1 cellular context compared by ENCODE assay signal in the genomic region with DNA sequence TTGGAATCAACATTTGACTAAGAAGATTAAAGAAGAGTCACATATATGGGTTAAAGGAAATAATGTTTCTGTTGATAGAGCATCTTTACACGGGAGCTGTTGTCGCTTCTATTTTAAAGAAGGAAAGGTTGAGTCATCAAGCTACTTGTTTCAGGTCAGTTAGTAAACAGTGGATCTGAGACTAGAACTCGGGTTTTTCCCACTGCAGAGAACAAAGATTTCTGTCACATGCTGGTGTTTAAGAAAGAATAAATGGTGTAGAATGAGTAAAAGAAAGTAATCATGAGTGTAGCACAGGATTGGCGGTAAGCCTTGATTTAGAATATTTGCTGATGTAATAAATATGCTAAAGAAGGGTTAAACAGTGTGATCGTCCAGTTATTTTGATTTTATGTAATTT.
TF ChIP-seq lines count a peak whose summit lies in the region.

No MANE protein-coding gene starts in this region.

TF ChIP-seq in GM12878, 131 proteins besides CTCF, POLR2A, EP300 and RAD21 (continued from another document):
- TF ChIP-seq, protein P1, sequence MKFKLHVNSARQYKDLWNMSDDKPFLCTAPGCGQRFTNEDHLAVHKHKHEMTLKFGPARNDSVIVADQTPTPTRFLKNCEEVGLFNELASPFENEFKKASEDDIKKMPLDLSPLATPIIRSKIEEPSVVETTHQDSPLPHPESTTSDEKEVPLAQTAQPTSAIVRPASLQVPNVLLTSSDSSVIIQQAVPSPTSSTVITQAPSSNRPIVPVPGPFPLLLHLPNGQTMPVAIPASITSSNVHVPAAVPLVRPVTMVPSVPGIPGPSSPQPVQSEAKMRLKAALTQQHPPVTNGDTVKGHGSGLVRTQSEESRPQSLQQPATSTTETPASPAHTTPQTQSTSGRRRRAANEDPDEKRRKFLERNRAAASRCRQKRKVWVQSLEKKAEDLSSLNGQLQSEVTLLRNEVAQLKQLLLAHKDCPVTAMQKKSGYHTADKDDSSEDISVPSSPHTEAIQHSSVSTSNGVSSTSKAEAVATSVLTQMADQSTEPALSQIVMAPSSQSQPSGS (IDR thresholded peaks at IDR 0.05; ENCODE audit: low read length): peak; percentile 74
- TF ChIP-seq, protein P2, sequence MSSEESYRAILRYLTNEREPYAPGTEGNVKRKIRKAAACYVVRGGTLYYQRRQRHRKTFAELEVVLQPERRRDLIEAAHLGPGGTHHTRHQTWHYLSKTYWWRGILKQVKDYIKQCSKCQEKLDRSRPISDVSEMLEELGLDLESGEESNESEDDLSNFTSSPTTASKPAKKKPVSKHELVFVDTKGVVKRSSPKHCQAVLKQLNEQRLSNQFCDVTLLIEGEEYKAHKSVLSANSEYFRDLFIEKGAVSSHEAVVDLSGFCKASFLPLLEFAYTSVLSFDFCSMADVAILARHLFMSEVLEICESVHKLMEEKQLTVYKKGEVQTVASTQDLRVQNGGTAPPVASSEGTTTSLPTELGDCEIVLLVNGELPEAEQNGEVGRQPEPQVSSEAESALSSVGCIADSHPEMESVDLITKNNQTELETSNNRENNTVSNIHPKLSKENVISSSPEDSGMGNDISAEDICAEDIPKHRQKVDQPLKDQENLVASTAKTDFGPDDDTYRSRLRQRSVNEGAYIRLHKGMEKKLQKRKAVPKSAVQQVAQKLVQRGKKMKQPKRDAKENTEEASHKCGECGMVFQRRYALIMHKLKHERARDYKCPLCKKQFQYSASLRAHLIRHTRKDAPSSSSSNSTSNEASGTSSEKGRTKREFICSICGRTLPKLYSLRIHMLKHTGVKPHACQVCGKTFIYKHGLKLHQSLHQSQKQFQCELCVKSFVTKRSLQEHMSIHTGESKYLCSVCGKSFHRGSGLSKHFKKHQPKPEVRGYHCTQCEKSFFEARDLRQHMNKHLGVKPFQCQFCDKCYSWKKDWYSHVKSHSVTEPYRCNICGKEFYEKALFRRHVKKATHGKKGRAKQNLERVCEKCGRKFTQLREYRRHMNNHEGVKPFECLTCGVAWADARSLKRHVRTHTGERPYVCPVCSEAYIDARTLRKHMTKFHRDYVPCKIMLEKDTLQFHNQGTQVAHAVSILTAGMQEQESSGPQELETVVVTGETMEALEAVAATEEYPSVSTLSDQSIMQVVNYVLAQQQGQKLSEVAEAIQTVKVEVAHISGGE (CRISPR knock-in tag; IDR thresholded peaks at IDR 0.05): no peak
- TF ChIP-seq BRCA1 (IDR thresholded peaks at IDR 0.05; ENCODE audit: low read depth, low read length): no peak
- no peak for TF ChIP-seq SMAD1 (IDR thresholded peaks at IDR 0.05; ENCODE audit: low read depth, partially characterized antibody)
- TF ChIP-seq IKZF1 (conservative IDR thresholded peaks at IDR 0.05): peak; percentile 60
- TF ChIP-seq RELA (IDR thresholded peaks at IDR 0.05; ENCODE audit: borderline replicate concordance, partially characterized antibody): peak; percentile 52
- TF ChIP-seq IKZF2 (IDR thresholded peaks at IDR 0.05): peak; percentile 81 to 87; a peak in 3 of 4 replicates
- no peak for TF ChIP-seq MYC (IDR thresholded peaks at IDR 0.05; ENCODE audit: insufficient read depth, insufficient read length, insufficient replicate concordance, low read length, severe bottlenecking)
- TF ChIP-seq SIN3A (IDR thresholded peaks at IDR 0.05; ENCODE audit: low read depth, low read length): no peak
- 0 out of 2 replicates have a peak, but pooled peaks have one; percentile 37 for TF ChIP-seq PAX8 (IDR thresholded peaks at IDR 0.05)
- no peak for TF ChIP-seq STAT1 (conservative IDR thresholded peaks at IDR 0.05)
- no peak for TF ChIP-seq HCFC1 (IDR thresholded peaks at IDR 0.05; ENCODE audit: low read length)
- TF ChIP-seq, protein P3, sequence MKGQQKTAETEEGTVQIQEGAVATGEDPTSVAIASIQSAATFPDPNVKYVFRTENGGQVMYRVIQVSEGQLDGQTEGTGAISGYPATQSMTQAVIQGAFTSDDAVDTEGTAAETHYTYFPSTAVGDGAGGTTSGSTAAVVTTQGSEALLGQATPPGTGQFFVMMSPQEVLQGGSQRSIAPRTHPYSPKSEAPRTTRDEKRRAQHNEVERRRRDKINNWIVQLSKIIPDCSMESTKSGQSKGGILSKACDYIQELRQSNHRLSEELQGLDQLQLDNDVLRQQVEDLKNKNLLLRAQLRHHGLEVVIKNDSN (IDR thresholded peaks at IDR 0.05; ENCODE audit: borderline replicate concordance, extremely low read length, insufficient read depth, low read depth, low read length): no peak
- TF ChIP-seq POLR2AphosphoS5 (IDR thresholded peaks at IDR 0.05; ENCODE audit: low read length): no peak
- no peak for TF ChIP-seq GATAD2B (conservative IDR thresholded peaks at IDR 0.05; ENCODE audit: low read depth)
- TF ChIP-seq CHD2 (IDR thresholded peaks at IDR 0.05; ENCODE audit: borderline replicate concordance, low read depth, low read length): 0 out of 2 replicates have a peak, but pooled peaks have one; percentile 24
- no peak for TF ChIP-seq WRNIP1 (IDR thresholded peaks at IDR 0.05; ENCODE audit: borderline replicate concordance, low read depth, low read length)
- TF ChIP-seq, protein P4, sequence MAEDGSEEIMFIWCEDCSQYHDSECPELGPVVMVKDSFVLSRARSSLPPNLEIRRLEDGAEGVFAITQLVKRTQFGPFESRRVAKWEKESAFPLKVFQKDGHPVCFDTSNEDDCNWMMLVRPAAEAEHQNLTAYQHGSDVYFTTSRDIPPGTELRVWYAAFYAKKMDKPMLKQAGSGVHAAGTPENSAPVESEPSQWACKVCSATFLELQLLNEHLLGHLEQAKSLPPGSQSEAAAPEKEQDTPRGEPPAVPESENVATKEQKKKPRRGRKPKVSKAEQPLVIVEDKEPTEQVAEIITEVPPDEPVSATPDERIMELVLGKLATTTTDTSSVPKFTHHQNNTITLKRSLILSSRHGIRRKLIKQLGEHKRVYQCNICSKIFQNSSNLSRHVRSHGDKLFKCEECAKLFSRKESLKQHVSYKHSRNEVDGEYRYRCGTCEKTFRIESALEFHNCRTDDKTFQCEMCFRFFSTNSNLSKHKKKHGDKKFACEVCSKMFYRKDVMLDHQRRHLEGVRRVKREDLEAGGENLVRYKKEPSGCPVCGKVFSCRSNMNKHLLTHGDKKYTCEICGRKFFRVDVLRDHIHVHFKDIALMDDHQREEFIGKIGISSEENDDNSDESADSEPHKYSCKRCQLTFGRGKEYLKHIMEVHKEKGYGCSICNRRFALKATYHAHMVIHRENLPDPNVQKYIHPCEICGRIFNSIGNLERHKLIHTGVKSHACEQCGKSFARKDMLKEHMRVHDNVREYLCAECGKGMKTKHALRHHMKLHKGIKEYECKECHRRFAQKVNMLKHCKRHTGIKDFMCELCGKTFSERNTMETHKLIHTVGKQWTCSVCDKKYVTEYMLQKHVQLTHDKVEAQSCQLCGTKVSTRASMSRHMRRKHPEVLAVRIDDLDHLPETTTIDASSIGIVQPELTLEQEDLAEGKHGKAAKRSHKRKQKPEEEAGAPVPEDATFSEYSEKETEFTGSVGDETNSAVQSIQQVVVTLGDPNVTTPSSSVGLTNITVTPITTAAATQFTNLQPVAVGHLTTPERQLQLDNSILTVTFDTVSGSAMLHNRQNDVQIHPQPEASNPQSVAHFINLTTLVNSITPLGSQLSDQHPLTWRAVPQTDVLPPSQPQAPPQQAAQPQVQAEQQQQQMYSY (CRISPR knock-in tag; IDR thresholded peaks at IDR 0.05): no peak
- no peak for TF ChIP-seq ZNF622 (IDR thresholded peaks at IDR 0.05)
- peak; percentile 85 for TF ChIP-seq MEF2B (IDR thresholded peaks at IDR 0.05; ENCODE audit: partially characterized antibody, poor library complexity, severe bottlenecking)
- TF ChIP-seq NFIC (IDR thresholded peaks at IDR 0.05; ENCODE audit: low read depth, low read length): peak; percentile 84; the same call in 1 of the 2 replicates
- TF ChIP-seq SMAD5 (IDR thresholded peaks at IDR 0.05; ENCODE audit: low read depth): no peak
- no peak for TF ChIP-seq ZNF207 (IDR thresholded peaks at IDR 0.05; ENCODE audit: borderline replicate concordance)
- peak; percentile 13; the same call in 1 of the 2 replicates for TF ChIP-seq CREM (IDR thresholded peaks at IDR 0.05; ENCODE audit: low read depth)
- peak; percentile 53; the same call in 1 of the 2 replicates for TF ChIP-seq CREB1 (IDR thresholded peaks at IDR 0.05; ENCODE audit: low read depth)
- TF ChIP-seq IRF4 (IDR thresholded peaks at IDR 0.05; ENCODE audit: low read depth, low read length): peak; percentile 62; the same call in 1 of the 2 replicates
- TF ChIP-seq MXI1 (IDR thresholded peaks at IDR 0.05; ENCODE audit: low read depth, low read length): peak; percentile 35; the same call in 1 of the 2 replicates
- TF ChIP-seq STAT3 (IDR thresholded peaks at IDR 0.05; ENCODE audit: low read depth, low read length): peak; percentile 86; the same call in 1 of the 2 replicates
